10 cellular contexts compared by ENCODE assay signal in genomic region chr13:97429681-97430081, GRCh38. TPM values are rescaled to one million over a fixed set of nuclear protein-coding genes. Genes with fewer than 3 reads are reported as not detected.
A peak's percentile ranks its signal among the peaks of the same experiment; 100 is the strongest.
DNase-seq lines count a peak whose midpoint lies in the region; ATAC-seq and TF ChIP-seq lines count a peak whose summit lies in the region.
"Had no signal": no experiment of that assay in that cellular context is flagged by ENCODE, and none has a peak within 500 bp of the region (broad histone marks: within the 10 kb centered on the region; RNA-seq: fewer than 3 reads in every experiment).

No MANE protein-coding gene starts in this region.

- BruUV-seq in Calu3 (replicated peaks; lab: Mats Ljungman, UMichigan) = no TSS peak

- TF ChIP-seq CTCF in AG09309 (IDR thresholded peaks at IDR 0.05; ENCODE audit: control insufficient read depth, insufficient read depth, low read depth, low read length, missing control alignments) = no peak
- TF ChIP-seq CTCF in neural cell (IDR thresholded peaks at IDR 0.05; ENCODE audit: poor library complexity, severe bottlenecking) = no peak
- no peak for TF ChIP-seq CTCF in Calu3 (IDR thresholded peaks at IDR 0.05; ENCODE audit: unreplicated experiment)

- H3K27me3 ChIP-seq in neural cell (ENCODE audit: insufficient read depth, low read depth, low read length) = no peaks in the 10 kb centered on the region

- H3K27ac ChIP-seq in cingulate gyrus (ENCODE audit: low read depth, low read length) = peak overlapping the region; percentile 76
- H3K27ac ChIP-seq in neural cell (ENCODE audit: low read length) = peak overlapping the region; percentile 89

- H3K36me3 Mint-ChIP-seq in Calu3 (ENCODE audit: insufficient read depth, unreplicated experiment) = peaks cover 21% of the 10 kb centered on the region
- H3K36me3 Mint-ChIP-seq: natural killer cell treated with Interleukin-12 subunit alpha and Interleukin-12 subunit beta and Interleukin-15 and Interleukin-18, amount 100 ng/mL, for 72 hours had no signal

- H3K9me3 Mint-ChIP-seq in Calu3 (ENCODE audit: low read depth, unreplicated experiment) = no peaks in the 10 kb centered on the region
- H3K9me3 Mint-ChIP-seq: natural killer cell treated with Interleukin-12 subunit alpha and Interleukin-12 subunit beta and Interleukin-15 and Interleukin-18, amount 100 ng/mL, for 72 hours had no signal

- H3K9me2 ChIP-seq in neural cell (ENCODE audit: insufficient read depth, low read length) = no peaks in the 10 kb centered on the region

- no peaks in the 10 kb centered on the region for H3F3A ChIP-seq in neural cell (ENCODE audit: insufficient read depth, low read length, poor library complexity, severe bottlenecking)

- no peaks in the 10 kb centered on the region for H3K4me1 Mint-ChIP-seq in Calu3 (ENCODE audit: low read depth, unreplicated experiment)

- H3K27ac Mint-ChIP-seq in Calu3 (ENCODE audit: unreplicated experiment) = no peak overlapping the region
- H3K27ac Mint-ChIP-seq: natural killer cell treated with Interleukin-12 subunit alpha and Interleukin-12 subunit beta and Interleukin-15 and Interleukin-18, amount 100 ng/mL, for 72 hours had no signal

- no peaks in the 10 kb centered on the region for H3K27me3 Mint-ChIP-seq in Calu3 (ENCODE audit: unreplicated experiment)

- no peak for TF ChIP-seq RAD21 in neural cell (conservative IDR thresholded peaks at IDR 0.05)

- H3K4me3 Mint-ChIP-seq in Calu3 (ENCODE audit: low read depth, unreplicated experiment) = no peak overlapping the region
- H3K4me3 Mint-ChIP-seq: natural killer cell treated with Interleukin-12 subunit alpha and Interleukin-12 subunit beta and Interleukin-15 and Interleukin-18, amount 100 ng/mL, for 72 hours had no signal

- no peaks in the 10 kb centered on the region for H3K36me3 ChIP-seq in neural cell (ENCODE audit: insufficient read depth, low read length)

- H3K4me3 ChIP-seq in AG09309 (ENCODE audit: control insufficient read depth, low read depth, low read length) = peak overlapping the region; percentile 38
- peak overlapping the region; percentile 78 for H3K4me3 ChIP-seq in neural cell (ENCODE audit: low read length)

- TF ChIP-seq EP300 in neural cell (conservative IDR thresholded peaks at IDR 0.05; ENCODE audit: poor library complexity, severe bottlenecking) = no peak

- peaks cover 17% of the 10 kb centered on the region for H3K79me2 ChIP-seq in neural cell (replicated peaks; ENCODE audit: insufficient read depth, low read length)

- no peaks in the 10 kb centered on the region for H4K20me1 ChIP-seq in neural cell (ENCODE audit: insufficient read depth)

- CTCF ChIA-PET in Calu3 (lab: Charles Lee) = no interaction called here

- H3K9me3 ChIP-seq in neural cell (ENCODE audit: low read length) = no peaks in the 10 kb centered on the region

- no peak overlapping the region for H2AFZ ChIP-seq in neural cell (ENCODE audit: low read depth, low read length)

- DNase-seq in AG09309 (ENCODE audit: low read depth) (peak; percentile 53), MV-4-11 (lab: John Stamatoyannopoulos, UW) (peak; percentile 30), Calu3 (no peak), AML-193 (lab: John Stamatoyannopoulos, UW) (no peak)
- no peak for DNase-seq in activated naive CD4-positive, alpha-beta T cell (lab: John Stamatoyannopoulos, UW)
- DNase-seq: activated naive CD4-positive, alpha-beta T cell treated with anti-CD3 and anti-CD28 coated beads, Interleukin-2, amount 50 U/mL, for 16 hours had no signal

- ATAC-seq in GM19397 (IDR thresholded peaks at IDR 0.05; ENCODE audit: unreplicated experiment) = no peak
- ATAC-seq: natural killer cell treated with Interleukin-12 subunit alpha and Interleukin-12 subunit beta and Interleukin-15 and Interleukin-18, amount 100 ng/mL, for 72 hours had no signal

- H3K4me2 ChIP-seq in neural cell (ENCODE audit: low read length) = peak overlapping the region; percentile 82

- H3K9ac ChIP-seq in neural cell (ENCODE audit: low read length) = peak overlapping the region; percentile 34

- intact Hi-C loops in Calu3 (cut with micrococcal nuclease; ENCODE audit: unreplicated experiment) = no loop called here

TF ChIP-seq in neural cell, 6 proteins besides CTCF, POLR2A, EP300 and RAD21:
- TF ChIP-seq REST (IDR thresholded peaks at IDR 0.05; ENCODE audit: borderline replicate concordance) (no peak), SMC3 (conservative IDR thresholded peaks at IDR 0.05; ENCODE audit: poor library complexity) (no peak), MXI1 (conservative IDR thresholded peaks at IDR 0.05; ENCODE audit: poor library complexity, severe bottlenecking) (no peak), TAF1 (IDR thresholded peaks at IDR 0.05; ENCODE audit: low read depth) (no peak), POLR2AphosphoS5 (IDR thresholded peaks at IDR 0.05) (no peak), EZH2 (IDR thresholded peaks at IDR 0.05; ENCODE audit: borderline replicate concordance, insufficient read depth, low read length, poor library complexity, severe bottlenecking) (no peak)

RNA-seq across cellular contexts. Expression of gene RAP2A, which starts 4.3 kb away (rescaled TPM):
- polyA plus RNA-seq in neural cell = 54.8 and 55.3 TPM in 2 replicates
- polyA minus RNA-seq in neural cell = 95.4 and 105 TPM in 2 replicates
- 6.4 and 7.7 TPM in 2 replicates for total RNA-seq in Calu3 (2022)

Comparison
In these comparisons a context has a peak if more than half of its experiments do, and no peak if none do; other contexts are left out.
1. DNase-seq: peak in AG09309 (single experiment) and MV-4-11 (single experiment); none in Calu3 (single experiment), AML-193 (0 of 2) and activated naive CD4-positive, alpha-beta T cell (0 of 4).